ENCODE assay signal across 22 cellular contexts in genomic region chr6:68710916-68711315, GRCh38.
"Had no signal": no experiment of that assay in that cellular context is flagged by ENCODE, and none has a peak within 500 bp of the region (broad histone marks: within the 10 kb centered on the region; RNA-seq: fewer than 3 reads in every experiment).

No MANE protein-coding gene starts in this region.

- H3K4me3 ChIP-seq: cardiac muscle cell, K562, Peyer's patch had no signal

- H3K27ac ChIP-seq: brain microvascular endothelial cell, cardiac muscle cell, Peyer's patch had no signal

- H3K27ac Mint-ChIP-seq: activated B cell treated with CpG ODN at 0.5 μM for 24 hours; activated CD4-positive, alpha-beta memory T cell treated with anti-CD3 and anti-CD28 coated beads for 36 hours; activated CD4-positive, alpha-beta T cell treated with anti-CD3 and anti-CD28 coated beads, Interleukin-2, amount 10 ng/mL, durations not matched to agents 7 days and 5 days; activated naive CD4-positive, alpha-beta T cell treated with anti-CD3 and anti-CD28 coated beads for 36 hours; activated naive CD8-positive, alpha-beta T cell; activated T-helper 17 cell treated with anti-CD3 and anti-CD28 coated beads, Interleukin-2, amount 50 U/mL, for 72 hours; T-helper 17 cell had no signal

- H3K27me3 Mint-ChIP-seq: activated B cell treated with CpG ODN at 0.5 μM for 24 hours; activated CD4-positive, alpha-beta memory T cell treated with anti-CD3 and anti-CD28 coated beads for 36 hours; activated CD4-positive, alpha-beta T cell treated with anti-CD3 and anti-CD28 coated beads, Interleukin-2, amount 10 ng/mL, durations not matched to agents 7 days and 5 days; activated naive CD8-positive, alpha-beta T cell; activated T-helper 17 cell treated with anti-CD3 and anti-CD28 coated beads, Interleukin-2, amount 50 U/mL, for 72 hours; T-helper 17 cell had no signal

- H3K27me3 ChIP-seq: brain microvascular endothelial cell, cardiac muscle cell, Peyer's patch had no signal

- H3K4me1 ChIP-seq: Peyer's patch had no signal

- H3K36me3 ChIP-seq: brain microvascular endothelial cell, cardiac muscle cell, Peyer's patch had no signal

- H3K4me3 Mint-ChIP-seq: activated B cell treated with CpG ODN at 0.5 μM for 24 hours; activated CD4-positive, alpha-beta memory T cell treated with anti-CD3 and anti-CD28 coated beads for 36 hours; activated CD4-positive, alpha-beta T cell treated with anti-CD3 and anti-CD28 coated beads, Interleukin-2, amount 10 ng/mL, durations not matched to agents 7 days and 5 days; activated naive CD4-positive, alpha-beta T cell treated with anti-CD3 and anti-CD28 coated beads for 36 hours; activated naive CD8-positive, alpha-beta T cell; activated T-helper 17 cell treated with anti-CD3 and anti-CD28 coated beads, Interleukin-2, amount 50 U/mL, for 72 hours; T-helper 17 cell had no signal

- H3K9me3 Mint-ChIP-seq: activated B cell treated with CpG ODN at 0.5 μM for 24 hours; activated CD4-positive, alpha-beta memory T cell treated with anti-CD3 and anti-CD28 coated beads for 36 hours; activated CD4-positive, alpha-beta T cell treated with anti-CD3 and anti-CD28 coated beads, Interleukin-2, amount 10 ng/mL, durations not matched to agents 7 days and 5 days; activated naive CD4-positive, alpha-beta T cell treated with anti-CD3 and anti-CD28 coated beads for 36 hours; activated T-helper 17 cell treated with anti-CD3 and anti-CD28 coated beads, Interleukin-2, amount 50 U/mL, for 72 hours had no signal

- DNase-seq: activated B cell treated with CpG ODN at 0.5 μM for 24 hours; activated CD4-positive, alpha-beta memory T cell treated with anti-CD3 and anti-CD28 coated beads for 36 hours; activated CD4-positive, alpha-beta T cell treated with anti-CD3 and anti-CD28 coated beads for 1 hour; activated CD4-positive, alpha-beta T cell treated with anti-CD3 and anti-CD28 coated beads, Interleukin-2, amount 10 ng/mL, durations not matched to agents 7 days and 5 days; activated gamma-delta T cell; activated naive CD4-positive, alpha-beta T cell treated with anti-CD3 and anti-CD28 coated beads for 36 hours; activated T-cell treated with anti-CD3 and anti-CD28 coated beads for 4 hours; activated T-cell treated with anti-CD3 and anti-CD28 coated beads, Interleukin-2, amount 50 U/mL, for 48 hours; brain microvascular endothelial cell; Karpas-422; MM.1S; NCI-H1436 treated with DMSO at 0.1 percent for 48 hours; NCI-H187 treated with DMSO at 0.1 percent for 48 hours; NCI-H2081 treated with DMSO at 0.1 percent for 48 hours; Peyer's patch; SHP77; T-helper 17 cell; T-helper 9 cell had no signal

- H3K4me1 Mint-ChIP-seq: activated B cell treated with CpG ODN at 0.5 μM for 24 hours; activated CD4-positive, alpha-beta T cell treated with anti-CD3 and anti-CD28 coated beads, Interleukin-2, amount 10 ng/mL, durations not matched to agents 7 days and 5 days; activated T-helper 17 cell treated with anti-CD3 and anti-CD28 coated beads, Interleukin-2, amount 50 U/mL, for 72 hours; T-helper 17 cell had no signal

- H3K36me3 Mint-ChIP-seq: activated CD4-positive, alpha-beta memory T cell treated with anti-CD3 and anti-CD28 coated beads for 36 hours; activated naive CD8-positive, alpha-beta T cell had no signal
